In the genomic region with DNA sequence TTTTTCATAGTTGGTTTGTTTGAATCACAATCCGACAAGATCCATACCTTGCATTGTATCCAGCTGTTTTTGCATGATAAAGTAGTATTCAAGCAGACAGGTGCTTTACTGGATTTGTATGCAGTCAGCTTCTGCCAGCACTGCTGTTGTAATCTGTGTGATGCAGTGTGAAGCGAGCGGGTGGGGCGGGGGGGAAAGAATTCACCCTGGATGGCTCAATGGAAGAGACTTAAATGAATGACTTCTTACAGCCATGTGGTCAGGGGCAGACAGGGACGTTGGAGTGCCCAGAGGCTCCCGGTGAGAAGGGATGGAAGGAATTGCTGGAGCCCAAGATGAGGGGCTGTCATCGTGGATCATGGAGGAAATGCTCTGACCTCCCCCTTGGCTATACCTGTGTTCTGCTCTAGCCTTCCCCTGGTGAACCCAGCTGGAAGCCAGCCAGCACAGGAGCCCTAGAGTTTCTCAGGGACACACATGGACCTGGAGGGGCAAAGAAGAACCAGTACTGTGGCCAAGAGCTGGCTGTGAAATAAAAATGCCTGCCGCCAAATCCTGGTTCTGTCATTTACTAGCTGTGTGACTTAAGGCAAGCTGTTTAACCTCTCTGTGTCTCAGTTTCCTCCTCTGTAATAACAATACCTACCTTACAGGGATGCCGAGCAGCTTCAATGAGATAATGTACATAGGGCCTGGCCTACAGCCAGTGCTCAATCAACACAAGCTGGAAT, we compare ENCODE assay signal across 19 cellular contexts. TPM values are rescaled to one million over a fixed set of nuclear protein-coding genes. Genes with fewer than 3 reads are reported as not detected.
DNase-seq lines count a peak whose midpoint lies in the region; ATAC-seq and TF ChIP-seq lines count a peak whose summit lies in the region.
"Had no signal": no experiment of that assay in that cellular context is flagged by ENCODE, and none has a peak within 500 bp of the region (broad histone marks: within the 10 kb centered on the region; RNA-seq: fewer than 3 reads in every experiment).

No MANE protein-coding gene starts in this region.

- no peak for DNase-seq in activated naive CD4-positive, alpha-beta T cell treated with anti-CD3 and anti-CD28 coated beads, Interleukin-2, amount 50 U/mL, for 72 hours (ENCODE audit: low spot score in 2 of 2)
- no peak for DNase-seq in activated naive CD4-positive, alpha-beta T cell (lab: John Stamatoyannopoulos, UW)
- DNase-seq in T-cell (no peak), tibial artery (no peak), NCI-H524 treated with DMSO at 0.1 percent for 48 hours (lab: John Stamatoyannopoulos, UW) (no peak), KBM-7 (no peak)
- DNase-seq in effector memory CD8-positive, alpha-beta T cell: no peak
- no peak for DNase-seq in stimulated activated CD8-positive, alpha-beta memory T cell treated with anti-CD3 and anti-CD28 coated beads, Interleukin-4, amount 100 ng/mL, for 48 hours
- DNase-seq: activated B cell treated with CpG ODN at 0.5 μM for 24 hours; activated T-cell treated with anti-CD3 and anti-CD28 coated beads for 4 hours; amniotic stem cell; caudate nucleus; effector CD4-positive, alpha-beta T cell; GF-D8; HCEC 1CT; NCI-H1930; OCI-M1; SK-N-SH; stimulated activated CD4-positive, alpha-beta T cell treated with anti-CD3 and anti-CD28 coated beads, Interleukin-15, amount 100 ng/mL, for 24 hours had no signal

- peak in 1 of 2 donors; percentile 28 for ATAC-seq in activated naive CD4-positive, alpha-beta T cell treated with anti-CD3 and anti-CD28 coated beads, Interleukin-2, amount 50 U/mL, for 72 hours
- ATAC-seq in T-cell (replicated peaks in 1 of 4): no peak
- no peak for ATAC-seq in effector memory CD8-positive, alpha-beta T cell (replicated peaks)

- H3K4me1 ChIP-seq in tibial artery: no peaks in the 10 kb centered on the region

- no peak overlapping the region for H3K4me3 ChIP-seq in tibial artery

- TF ChIP-seq CTCF in tibial artery (IDR thresholded peaks at IDR 0.05): no peak

- H3K36me3 ChIP-seq in tibial artery: peaks cover 0 to 12% (median 7%) of the 10 kb centered on the region in 3 donors

- no peaks in the 10 kb centered on the region for H3K9me3 ChIP-seq in tibial artery
- H3K9me3 ChIP-seq: SK-N-SH had no signal

- no peak overlapping the region for H3K27ac ChIP-seq in tibial artery

- in situ Hi-C loops in KBM-7 (cut with MboI; ENCODE audit: low pct_unique_long_range_greater_than_20kb, low sequenced_read_pairs): no loop called here

- peak overlapping the region; percentile 76 to 90 for H3K27ac Mint-ChIP-seq in activated naive CD4-positive, alpha-beta T cell treated with anti-CD3 and anti-CD28 coated beads, Interleukin-2, amount 50 U/mL, for 72 hours
- H3K27ac Mint-ChIP-seq in T-cell: peak overlapping the region; percentile 19 to 79
- peak overlapping the region; percentile 82 to 88 for H3K27ac Mint-ChIP-seq in effector memory CD8-positive, alpha-beta T cell

- CTCF ChIA-PET in T-cell (lab: Charles Lee): interaction anchor here (0.6 to 1.4 kb wide), 5 partner anchors 14 to 538 kb away, joined by 3 read pairs; a partner anchor contains a TSS

- no peaks in the 10 kb centered on the region for H3K9me3 Mint-ChIP-seq in activated naive CD4-positive, alpha-beta T cell treated with anti-CD3 and anti-CD28 coated beads, Interleukin-2, amount 50 U/mL, for 72 hours
- H3K9me3 Mint-ChIP-seq in T-cell: no peaks in the 10 kb centered on the region
- no peaks in the 10 kb centered on the region for H3K9me3 Mint-ChIP-seq in effector memory CD8-positive, alpha-beta T cell
- H3K9me3 Mint-ChIP-seq: activated B cell treated with CpG ODN at 0.5 μM for 24 hours had no signal

- intact Hi-C loops in tibial artery (cut with DNase I; ENCODE audit: low total_unique reads): no loop called here

- H3K27me3 ChIP-seq in tibial artery: no peaks in the 10 kb centered on the region

- H3K4me3 Mint-ChIP-seq in T-cell: no peak overlapping the region
- peak overlapping the region; percentile 43 to 59 for H3K4me3 Mint-ChIP-seq in effector memory CD8-positive, alpha-beta T cell
- H3K4me3 Mint-ChIP-seq: activated B cell treated with CpG ODN at 0.5 μM for 24 hours had no signal

- peaks cover 13 to 30% (median 20%) of the 10 kb centered on the region in 3 donors for H3K4me1 Mint-ChIP-seq in T-cell
- peaks cover 15 to 16% of the 10 kb centered on the region in 2 donors for H3K4me1 Mint-ChIP-seq in effector memory CD8-positive, alpha-beta T cell (ENCODE audit: low read depth in 2 of 2)

- POLR2A ChIA-PET in T-cell (lab: Charles Lee): interaction anchor here (0.5 to 1.8 kb wide), 8 partner anchors 21 to 77 kb away, joined by 3 to 13 read pairs (median 4); a partner anchor contains a TSS

- H3K27me3 Mint-ChIP-seq in T-cell: no peaks in the 10 kb centered on the region
- H3K27me3 Mint-ChIP-seq in effector memory CD8-positive, alpha-beta T cell: no peaks in the 10 kb centered on the region
- H3K27me3 Mint-ChIP-seq: activated B cell treated with CpG ODN at 0.5 μM for 24 hours had no signal

- peaks cover 0 to 34% of the 10 kb centered on the region in 2 donors for H3K36me3 Mint-ChIP-seq in activated naive CD4-positive, alpha-beta T cell treated with anti-CD3 and anti-CD28 coated beads, Interleukin-2, amount 50 U/mL, for 72 hours
- H3K36me3 Mint-ChIP-seq in T-cell: peaks cover 12% of the 10 kb centered on the region
- peaks cover 3% of the 10 kb centered on the region for H3K36me3 Mint-ChIP-seq in effector memory CD8-positive, alpha-beta T cell (ENCODE audit: insufficient read depth)

RNA-seq across cellular contexts. Expression of a gene that starts 14.1 kb away (rescaled TPM):
- 10 to 100 TPM; 13.0 to 24.0 TPM for total RNA-seq in activated naive CD4-positive, alpha-beta T cell treated with anti-CD3 and anti-CD28 coated beads, Interleukin-2, amount 50 U/mL, for 72 hours
- 1 to 10 TPM; 1.8 to 6.2 (median 5.1) TPM for total RNA-seq in T-cell

RNA-seq across cellular contexts. Expression of a gene that starts 34.4 kb away (rescaled TPM):
- 100 to 1,000 TPM; 695 to 940 TPM for total RNA-seq in activated naive CD4-positive, alpha-beta T cell treated with anti-CD3 and anti-CD28 coated beads, Interleukin-2, amount 50 U/mL, for 72 hours
- 100 to 1,000 TPM; 388 to 478 (median 411) TPM for total RNA-seq in T-cell

RNA-seq across cellular contexts. Expression of a gene that starts 35.4 kb away (rescaled TPM):
- 100 to 1,000 TPM; 212 to 271 TPM for total RNA-seq in activated naive CD4-positive, alpha-beta T cell treated with anti-CD3 and anti-CD28 coated beads, Interleukin-2, amount 50 U/mL, for 72 hours
- total RNA-seq in T-cell: 100 to 1,000 TPM; 106 to 155 (median 148) TPM

Comparison
In these comparisons a context has a peak if more than half of its experiments do, and no peak if none do; other contexts are left out.
1. H3K4me3 Mint-ChIP-seq: peak in effector memory CD8-positive, alpha-beta T cell (2 of 2); none in T-cell (0 of 3).
2. Peak in every context shown above with its lines, with median percentiles within 50 percentile points of each other: H3K27ac Mint-ChIP-seq.